Comparison of ENCODE assay signal across 2 cellular contexts in genomic region chr3:168128463-168128862, GRCh38.
TF ChIP-seq lines count a peak whose summit lies in the region.

No MANE protein-coding gene starts in this region.

TF ChIP-seq in K562, 482 proteins besides CTCF, POLR2A, EP300 and RAD21:
- peak; percentile 53; the same call in 1 of the 2 replicates for TF ChIP-seq ZBTB33 (CRISPR knock-in tag; IDR thresholded peaks at IDR 0.05)

TF ChIP-seq in HepG2, 621 proteins besides CTCF, POLR2A, EP300 and RAD21:
- peak; percentile 60 for TF ChIP-seq ZNF281 (CRISPR knock-in tag; IDR thresholded peaks at IDR 0.05; ENCODE audit: borderline replicate concordance)
- peak; percentile 31; the same call in 1 of the 2 replicates for TF ChIP-seq ZMYM4 (CRISPR knock-in tag; IDR thresholded peaks at IDR 0.05)
